8 cellular contexts compared by ENCODE assay signal in the genomic region with DNA sequence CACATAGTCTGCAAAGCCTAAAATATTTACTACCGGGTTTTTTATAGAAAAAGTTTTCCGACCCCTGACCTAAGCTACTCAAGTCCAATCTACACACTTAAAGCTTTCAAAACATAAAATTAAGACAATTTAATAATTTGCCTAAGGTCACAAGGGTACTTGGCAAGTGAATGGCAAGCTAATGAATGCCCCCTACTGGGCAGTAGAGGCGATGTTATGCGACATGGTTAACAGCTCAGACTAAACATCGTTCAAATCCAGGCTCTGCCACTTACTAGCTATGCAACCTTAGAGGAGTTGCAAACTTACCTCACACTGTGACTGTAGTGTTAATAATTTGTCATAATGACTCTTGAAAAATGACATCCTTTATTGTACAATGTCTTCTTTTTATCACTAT.
DNase-seq lines count a peak whose midpoint lies in the region; ATAC-seq and TF ChIP-seq lines count a peak whose summit lies in the region.

No MANE protein-coding gene starts in this region.

- DNase-seq in DMS53 (lab: John Stamatoyannopoulos, UW) = peak; percentile 88
- peak; percentile 18 for DNase-seq in HT1080 (ENCODE audit: low read depth)
- DNase-seq in PC-9 = peak in 1 of 2 experiments; percentile 12
- peak; percentile 23 for DNase-seq in fibroblast of gingiva (ENCODE audit: low read depth)
- DNase-seq in psoas muscle = no peak
- DNase-seq in activated T-cell treated with anti-CD3 and anti-CD28 coated beads, Interleukin-2, amount 50 U/mL, for 24 hours = no peak

- no peak overlapping the region for H2AFZ ChIP-seq in PC-9

- no peaks in the 10 kb centered on the region for H4K20me1 ChIP-seq in PC-9 (ENCODE audit: insufficient read depth)

- H3K9me3 ChIP-seq in PC-9 (ENCODE audit: insufficient read depth, low read depth) (no peaks in the 10 kb centered on the region), psoas muscle (no peaks in the 10 kb centered on the region)

- no peaks in the 10 kb centered on the region for H3K9me2 ChIP-seq in PC-9 (ENCODE audit: insufficient read depth)

- no peak overlapping the region for H3K27ac Mint-ChIP-seq in activated T-cell treated with anti-CD3 and anti-CD28 coated beads, Interleukin-2, amount 50 U/mL, for 24 hours

- H3K79me2 ChIP-seq in PC-9 (ENCODE audit: low read depth) = no peaks in the 10 kb centered on the region

- H3K4me3 Mint-ChIP-seq in activated T-cell treated with anti-CD3 and anti-CD28 coated beads, Interleukin-2, amount 50 U/mL, for 24 hours = no peak overlapping the region

- no peaks in the 10 kb centered on the region for H3K9me3 Mint-ChIP-seq in activated T-cell treated with anti-CD3 and anti-CD28 coated beads, Interleukin-2, amount 50 U/mL, for 24 hours

- H3K36me3 ChIP-seq in PC-9 (ENCODE audit: low read depth) (no peaks in the 10 kb centered on the region), psoas muscle (ENCODE audit: insufficient read depth in 1 of 2, low read depth in 1 of 2) (no peaks in the 10 kb centered on the region)

- no peaks in the 10 kb centered on the region for H3K36me3 Mint-ChIP-seq in activated T-cell treated with anti-CD3 and anti-CD28 coated beads, Interleukin-2, amount 50 U/mL, for 24 hours (ENCODE audit: low read depth)

- H3K4me3 ChIP-seq in PC-9 (no peak overlapping the region), psoas muscle (no peak overlapping the region)

- TF ChIP-seq CTCF in PC-9 (conservative IDR thresholded peaks at IDR 0.05) = peak; percentile 74
- TF ChIP-seq CTCF in psoas muscle (IDR thresholded peaks at IDR 0.05) = peak; percentile 42

- intact Hi-C loops in PC-9 (cut with micrococcal nuclease; ENCODE audit: unreplicated experiment) (loop anchor here (1.0 to 10.0 kb wide), 2 partner anchors 484 to 790 kb away; no protein-coding TSS in a partner anchor), psoas muscle (cut with DNase I) (loop anchor here in 1 of 2 donors (10.0 kb wide), 1 partner anchor 480 kb away; no protein-coding TSS in a partner anchor)

- 58 to 70% (median 60%) methylated on average over 5 of the region's 5 CpGs for WGBS in psoas muscle, 3 donors

- H3K27me3 Mint-ChIP-seq in activated T-cell treated with anti-CD3 and anti-CD28 coated beads, Interleukin-2, amount 50 U/mL, for 24 hours = no peaks in the 10 kb centered on the region

- no peak overlapping the region for H3K27ac ChIP-seq in PC-9
- H3K27ac ChIP-seq in psoas muscle = no peak overlapping the region

- H3K4me2 ChIP-seq in PC-9 = no peak overlapping the region

- ATAC-seq in psoas muscle (no peak), esophagus mucosa (no peak), GM21723 (IDR thresholded peaks at IDR 0.05; ENCODE audit: unreplicated experiment) (no peak)

- H3K4me1 ChIP-seq in PC-9 (replicated peaks; ENCODE audit: insufficient read depth) (no peaks in the 10 kb centered on the region), psoas muscle (no peaks in the 10 kb centered on the region)

- no TSS peak for BruUV-seq in PC-9 (replicated peaks; lab: Mats Ljungman, UMichigan)

- no peaks in the 10 kb centered on the region for H3F3A ChIP-seq in PC-9 (ENCODE audit: insufficient read depth, low read depth)

- H3K27me3 ChIP-seq in PC-9 (ENCODE audit: insufficient read depth, low read depth) (no peaks in the 10 kb centered on the region), psoas muscle (ENCODE audit: insufficient read depth in 3 of 3, low read length in 2 of 3) (no peaks in the 10 kb centered on the region)

- no peaks in the 10 kb centered on the region for H3K4me1 Mint-ChIP-seq in activated T-cell treated with anti-CD3 and anti-CD28 coated beads, Interleukin-2, amount 50 U/mL, for 24 hours (ENCODE audit: low read depth)

- CTCF ChIA-PET in PC-9 (lab: Charles Lee) = interaction anchor here (0.5 to 1.5 kb wide), 3 partner anchors 109 to 484 kb away, joined by 3 to 17 read pairs (median 3); no protein-coding TSS in a partner anchor

- POLR2A ChIA-PET in PC-9 (lab: Charles Lee; ENCODE audit: unreplicated experiment) = interaction anchor here (0.6 kb wide), 1 partner anchor 269 kb away, joined by 7 read pairs; no protein-coding TSS in a partner anchor

Comparison
In these comparisons a context has a peak if more than half of its experiments do, and no peak if none do; other contexts are left out.
1. DNase-seq: peak in DMS53 (single experiment), HT1080 (single experiment) and fibroblast of gingiva (single experiment); none in psoas muscle (0 of 2) and activated T-cell treated with anti-CD3 and anti-CD28 coated beads, Interleukin-2, amount 50 U/mL, for 24 hours (single experiment).